Comparison of ENCODE assay signal across 1 cellular context in genomic region chr1:233710507-233710906, GRCh38.
TF ChIP-seq lines count a peak whose summit lies in the region.

No MANE protein-coding gene starts in this region.

TF ChIP-seq in K562, 482 proteins besides CTCF, POLR2A, EP300 and RAD21 (continued from another document):
- TF ChIP-seq ZNF518B (CRISPR knock-in tag; IDR thresholded peaks at IDR 0.05) (no peak), CBX3 (IDR thresholded peaks at IDR 0.05; ENCODE audit: borderline replicate concordance in 1 of 2, low read length in 2 of 2) (peak in 1 of 2 experiments; percentile 57; a peak in 1 of 3 replicates), CREB1 (IDR thresholded peaks at IDR 0.05) (no peak), CREB1 (CRISPR knock-in tag; IDR thresholded peaks at IDR 0.05) (no peak), ZNF507 (tag; conservative IDR thresholded peaks at IDR 0.05) (peak; percentile 61; the same call in 1 of the 2 replicates), CHD1 (IDR thresholded peaks at IDR 0.05; ENCODE audit: low read length) (no peak), ZEB2 (IDR thresholded peaks at IDR 0.05) (no peak), ZNF311 (CRISPR knock-in tag; IDR thresholded peaks at IDR 0.05) (no peak), THRAP3 (IDR thresholded peaks at IDR 0.05; ENCODE audit: borderline replicate concordance) (no peak), SMAD2 (IDR thresholded peaks at IDR 0.05; ENCODE audit: low read depth, low read length) (no peak), MYBL2 (IDR thresholded peaks at IDR 0.05; ENCODE audit: low read depth) (no peak), MYBL2 (CRISPR knock-in tag; IDR thresholded peaks at IDR 0.05; ENCODE audit: borderline replicate concordance) (no peak), MITF (IDR thresholded peaks at IDR 0.05) (no peak), SIN3B (IDR thresholded peaks at IDR 0.05; ENCODE audit: low read depth) (no peak), KAT8 (IDR thresholded peaks at IDR 0.05; ENCODE audit: low read depth) (no peak)
